ENCODE assay signal across 8 cellular contexts in the genomic region with DNA sequence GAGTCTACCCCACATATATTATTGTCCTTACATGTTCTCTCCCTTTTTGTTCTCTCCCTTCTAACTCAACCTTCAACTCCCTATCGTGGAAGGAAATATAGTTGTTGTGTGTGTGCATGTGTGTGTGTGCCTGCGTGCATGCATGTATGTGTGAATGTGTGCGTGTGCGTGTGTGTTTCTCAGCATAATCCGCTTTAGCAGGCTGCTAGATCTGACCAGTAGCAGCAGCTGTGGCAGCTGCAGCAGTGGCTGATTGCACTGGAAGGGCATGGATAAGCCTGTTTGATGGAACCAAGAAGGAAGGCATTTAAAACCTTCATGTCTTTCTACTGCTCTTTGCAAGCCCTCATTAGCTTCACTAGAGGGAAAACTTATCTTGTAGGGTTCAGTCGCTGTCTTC.
DNase-seq lines count a peak whose midpoint lies in the region; ATAC-seq and TF ChIP-seq lines count a peak whose summit lies in the region.

No MANE protein-coding gene starts in this region.

- H3K27me3 ChIP-seq in WERI-Rb-1 (ENCODE audit: insufficient read depth, low read depth, severe bottlenecking) (no peaks in the 10 kb centered on the region), tibial nerve (no peaks in the 10 kb centered on the region)

- H3K36me3 Mint-ChIP-seq in activated naive CD8-positive, alpha-beta T cell treated with anti-CD3 and anti-CD28 coated beads, Interleukin-2, amount 10 ng/mL, durations not matched to agents 7 days and 5 days, result no peaks in the 10 kb centered on the region
- no peaks in the 10 kb centered on the region for H3K36me3 Mint-ChIP-seq in activated naive CD8-positive, alpha-beta T cell treated with anti-CD3 and anti-CD28 coated beads, Interleukin-2, amount 50 U/mL, for 24 hours (ENCODE audit: low read depth)
- H3K36me3 Mint-ChIP-seq in memory B cell, result no peaks in the 10 kb centered on the region

- H3K27ac ChIP-seq in WERI-Rb-1 (peak overlapping the region; percentile 78), tibial nerve (peak overlapping the region in 3 of 4 donors; percentile 28 to 82 (median 71))

- POLR2A ChIA-PET in activated naive CD8-positive, alpha-beta T cell treated with anti-CD3 and anti-CD28 coated beads, Interleukin-2, amount 10 ng/mL, durations not matched to agents 7 days and 5 days (lab: Charles Lee), result no interaction called here

- TF ChIP-seq POLR2A in tibial nerve (IDR thresholded peaks at IDR 0.05), result no peak

- 90% methylated on average over 6 of the region's 6 CpGs for WGBS in tibial nerve, 2 donors

- H3K36me3 ChIP-seq in WERI-Rb-1 (no peaks in the 10 kb centered on the region), tibial nerve (no peaks in the 10 kb centered on the region)

- no peak for ATAC-seq in activated naive CD8-positive, alpha-beta T cell treated with anti-CD3 and anti-CD28 coated beads, Interleukin-2, amount 10 ng/mL, durations not matched to agents 7 days and 5 days (ENCODE audit: low read depth)
- ATAC-seq in activated naive CD8-positive, alpha-beta T cell treated with anti-CD3 and anti-CD28 coated beads, Interleukin-2, amount 50 U/mL, for 24 hours, result no peak
- ATAC-seq in memory B cell (ENCODE audit: low read depth) (no peak), HG03342 (IDR thresholded peaks at IDR 0.05; ENCODE audit: unreplicated experiment) (no peak), GM19397 (IDR thresholded peaks at IDR 0.05; ENCODE audit: unreplicated experiment) (no peak)

- H3K9me3 ChIP-seq in WERI-Rb-1 (ENCODE audit: severe bottlenecking) (no peaks in the 10 kb centered on the region), tibial nerve (no peaks in the 10 kb centered on the region)

- peaks cover 0 to 14% (median 0%) of the 10 kb centered on the region in 4 donors for H3K4me1 ChIP-seq in tibial nerve

- no peak overlapping the region for H3K27ac Mint-ChIP-seq in activated naive CD8-positive, alpha-beta T cell treated with anti-CD3 and anti-CD28 coated beads, Interleukin-2, amount 10 ng/mL, durations not matched to agents 7 days and 5 days
- no peak overlapping the region for H3K27ac Mint-ChIP-seq in activated naive CD8-positive, alpha-beta T cell treated with anti-CD3 and anti-CD28 coated beads, Interleukin-2, amount 50 U/mL, for 24 hours
- H3K27ac Mint-ChIP-seq in memory B cell, result no peak overlapping the region

- peak overlapping the region; percentile 83 for H3K4me3 Mint-ChIP-seq in activated naive CD8-positive, alpha-beta T cell treated with anti-CD3 and anti-CD28 coated beads, Interleukin-2, amount 10 ng/mL, durations not matched to agents 7 days and 5 days
- no peak overlapping the region for H3K4me3 Mint-ChIP-seq in activated naive CD8-positive, alpha-beta T cell treated with anti-CD3 and anti-CD28 coated beads, Interleukin-2, amount 50 U/mL, for 24 hours
- H3K4me3 Mint-ChIP-seq in memory B cell, result peak overlapping the region; percentile 86

- TF ChIP-seq EP300 in tibial nerve (IDR thresholded peaks at IDR 0.05), result no peak

- peaks cover 11% of the 10 kb centered on the region for H3K4me1 Mint-ChIP-seq in activated naive CD8-positive, alpha-beta T cell treated with anti-CD3 and anti-CD28 coated beads, Interleukin-2, amount 10 ng/mL, durations not matched to agents 7 days and 5 days
- H3K4me1 Mint-ChIP-seq in activated naive CD8-positive, alpha-beta T cell treated with anti-CD3 and anti-CD28 coated beads, Interleukin-2, amount 50 U/mL, for 24 hours, result peaks cover 15% of the 10 kb centered on the region
- peaks cover 13% of the 10 kb centered on the region for H3K4me1 Mint-ChIP-seq in memory B cell

- no peak for DNase-seq in activated naive CD8-positive, alpha-beta T cell treated with anti-CD3 and anti-CD28 coated beads, Interleukin-2, amount 10 ng/mL, durations not matched to agents 7 days and 5 days
- no peak for DNase-seq in activated naive CD8-positive, alpha-beta T cell treated with anti-CD3 and anti-CD28 coated beads, Interleukin-2, amount 50 U/mL, for 24 hours
- DNase-seq in WERI-Rb-1 (peak; percentile 94), memory B cell (ENCODE audit: low spot score in 2 of 2) (no peak), tibial nerve (ENCODE audit: low spot score in 2 of 2) (no peak), NOMO-1 treated with DMSO at 0.1 percent for 48 hours (lab: John Stamatoyannopoulos, UW; ENCODE audit: unreplicated experiment) (no peak)

- TF ChIP-seq CTCF in WERI-Rb-1 (IDR thresholded peaks at IDR 0.05; ENCODE audit: low read depth, low read length), result no peak
- no peak for TF ChIP-seq CTCF in tibial nerve (IDR thresholded peaks at IDR 0.05)

- no peaks in the 10 kb centered on the region for H3K9me3 Mint-ChIP-seq in activated naive CD8-positive, alpha-beta T cell treated with anti-CD3 and anti-CD28 coated beads, Interleukin-2, amount 10 ng/mL, durations not matched to agents 7 days and 5 days
- H3K9me3 Mint-ChIP-seq in activated naive CD8-positive, alpha-beta T cell treated with anti-CD3 and anti-CD28 coated beads, Interleukin-2, amount 50 U/mL, for 24 hours, result no peaks in the 10 kb centered on the region
- H3K9me3 Mint-ChIP-seq in memory B cell, result no peaks in the 10 kb centered on the region

- H3K27me3 Mint-ChIP-seq in activated naive CD8-positive, alpha-beta T cell treated with anti-CD3 and anti-CD28 coated beads, Interleukin-2, amount 10 ng/mL, durations not matched to agents 7 days and 5 days, result peaks cover 7% of the 10 kb centered on the region
- no peaks in the 10 kb centered on the region for H3K27me3 Mint-ChIP-seq in activated naive CD8-positive, alpha-beta T cell treated with anti-CD3 and anti-CD28 coated beads, Interleukin-2, amount 50 U/mL, for 24 hours
- H3K27me3 Mint-ChIP-seq in memory B cell, result no peaks in the 10 kb centered on the region

- H3K4me3 ChIP-seq in WERI-Rb-1 (ENCODE audit: low read depth, low read length), result peak overlapping the region; percentile 55
- H3K4me3 ChIP-seq in tibial nerve, result no peak overlapping the region
